ENCODE assay signal across 25 cellular contexts in the genomic region with DNA sequence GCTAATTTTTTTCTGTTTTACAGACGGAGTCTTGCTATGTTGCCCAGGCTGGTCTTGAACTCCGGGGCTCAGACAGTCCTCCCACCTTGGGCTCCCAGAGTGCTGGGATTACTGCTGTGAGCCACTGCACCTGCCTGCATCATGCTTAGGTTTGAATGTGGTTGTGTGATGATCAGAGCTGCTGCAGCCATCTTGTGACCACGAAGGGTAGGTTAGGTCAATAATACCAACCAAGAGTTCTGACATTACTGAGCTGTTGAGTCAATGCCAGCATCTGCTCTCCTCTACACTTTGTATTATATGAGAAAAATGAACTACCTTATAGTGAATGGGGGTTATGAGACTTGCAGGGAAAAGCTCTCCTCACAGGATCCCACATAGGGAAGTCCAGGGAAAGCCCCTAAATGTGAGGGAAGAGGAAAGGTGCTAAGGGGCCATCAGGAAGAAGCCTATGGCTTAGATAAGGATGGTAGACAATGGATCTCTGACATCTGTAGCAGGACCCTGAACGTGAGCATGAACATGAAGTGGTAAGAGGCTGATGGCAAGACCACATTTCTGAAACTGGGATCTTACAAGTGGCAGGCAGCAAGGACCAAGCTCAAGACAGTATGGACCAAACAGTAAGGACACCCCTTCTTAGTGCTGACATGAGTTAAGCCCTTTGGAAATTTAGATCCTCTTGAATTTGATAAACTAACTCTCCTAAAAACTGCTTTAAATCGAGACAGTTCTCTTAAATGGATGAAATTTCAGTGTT.
DNase-seq lines count a peak whose midpoint lies in the region; ATAC-seq and TF ChIP-seq lines count a peak whose summit lies in the region.
"Had no signal": no experiment of that assay in that cellular context is flagged by ENCODE, and none has a peak within 500 bp of the region (broad histone marks: within the 10 kb centered on the region; RNA-seq: fewer than 3 reads in every experiment).

No MANE protein-coding gene starts in this region.

- ATAC-seq in stimulated activated memory B cell treated with anti-CD40 and anti-IgM and Interleukin-4, amounts not matched to agents 10 μg/mL and 1 μg/mL and 100 μg/mL, for 72 hours, result no peak
- ATAC-seq: body of pancreas, left lobe of liver had no signal

- POLR2A ChIA-PET in activated CD4-positive, alpha-beta memory T cell treated with anti-CD3 and anti-CD28 coated beads for 36 hours (lab: Charles Lee), result interaction anchor here (0.6 to 1.3 kb wide), 2 partner anchors 10 to 11 kb away, joined by 3 to 4 read pairs; no protein-coding TSS in a partner anchor
- POLR2A ChIA-PET in activated CD4-positive, alpha-beta memory T cell treated with anti-CD3 and anti-CD28 coated beads, Interleukin-2, amount 10 ng/mL, durations not matched to agents 7 days and 5 days (lab: Charles Lee), result interaction anchor here (1.5 to 2.2 kb wide), 3 partner anchors 10 to 18 kb away, joined by 3 to 7 read pairs (median 6); no protein-coding TSS in a partner anchor

- CTCF ChIA-PET in activated CD4-positive, alpha-beta memory T cell treated with anti-CD3 and anti-CD28 coated beads for 36 hours (lab: Charles Lee), result interaction anchor here (0.8 kb wide), 2 partner anchors 29 to 119 kb away, joined by 3 to 4 read pairs; no protein-coding TSS in a partner anchor
- CTCF ChIA-PET in activated CD4-positive, alpha-beta memory T cell treated with anti-CD3 and anti-CD28 coated beads, Interleukin-2, amount 10 ng/mL, durations not matched to agents 7 days and 5 days (lab: Charles Lee), result no interaction called here

- intact Hi-C loops in activated CD4-positive, alpha-beta memory T cell treated with anti-CD3 and anti-CD28 coated beads for 36 hours (cut with micrococcal nuclease), result no loop called here

- peak overlapping the region; percentile 58 for H3K27ac Mint-ChIP-seq in activated CD4-positive, alpha-beta memory T cell treated with anti-CD3 and anti-CD28 coated beads for 36 hours
- no peak overlapping the region for H3K27ac Mint-ChIP-seq in activated CD4-positive, alpha-beta memory T cell treated with anti-CD3 and anti-CD28 coated beads, Interleukin-2, amount 10 ng/mL, durations not matched to agents 7 days and 5 days
- H3K27ac Mint-ChIP-seq in chondrocyte (ENCODE audit: unreplicated experiment), result peak overlapping the region; percentile 5
- peak overlapping the region; percentile 65 for H3K27ac Mint-ChIP-seq in stimulated activated memory B cell treated with anti-CD40 and anti-IgM and Interleukin-4, amounts not matched to agents 10 μg/mL and 1 μg/mL and 100 μg/mL, for 72 hours
- H3K27ac Mint-ChIP-seq: activated CD4-positive, alpha-beta T cell treated with anti-CD3 and anti-CD28 coated beads, Interleukin-2, amount 10 ng/mL, durations not matched to agents 24 days and 14 days; GM23338; T-cell had no signal

- no peak for TF ChIP-seq CTCF in chondrocyte (IDR thresholded peaks at IDR 0.05)

- H3K4me1 Mint-ChIP-seq in activated CD4-positive, alpha-beta memory T cell treated with anti-CD3 and anti-CD28 coated beads for 36 hours (ENCODE audit: low read depth), result peaks cover 39% of the 10 kb centered on the region
- peaks cover 41% of the 10 kb centered on the region for H3K4me1 Mint-ChIP-seq in activated CD4-positive, alpha-beta memory T cell treated with anti-CD3 and anti-CD28 coated beads, Interleukin-2, amount 10 ng/mL, durations not matched to agents 7 days and 5 days
- H3K4me1 Mint-ChIP-seq in chondrocyte (ENCODE audit: low read depth), result peaks cover 37% of the 10 kb centered on the region
- peaks cover 50% of the 10 kb centered on the region for H3K4me1 Mint-ChIP-seq in stimulated activated memory B cell treated with anti-CD40 and anti-IgM and Interleukin-4, amounts not matched to agents 10 μg/mL and 1 μg/mL and 100 μg/mL, for 72 hours

- H3K36me3 Mint-ChIP-seq in activated CD4-positive, alpha-beta memory T cell treated with anti-CD3 and anti-CD28 coated beads for 36 hours, result peaks cover 43% of the 10 kb centered on the region
- peaks cover 57% of the 10 kb centered on the region for H3K36me3 Mint-ChIP-seq in activated CD4-positive, alpha-beta memory T cell treated with anti-CD3 and anti-CD28 coated beads, Interleukin-2, amount 10 ng/mL, durations not matched to agents 7 days and 5 days (ENCODE audit: low read depth)
- H3K36me3 Mint-ChIP-seq in chondrocyte (ENCODE audit: low read depth), result peaks cover 49% of the 10 kb centered on the region
- peaks cover 55% of the 10 kb centered on the region for H3K36me3 Mint-ChIP-seq in stimulated activated memory B cell treated with anti-CD40 and anti-IgM and Interleukin-4, amounts not matched to agents 10 μg/mL and 1 μg/mL and 100 μg/mL, for 72 hours

- H3K4me3 Mint-ChIP-seq in activated CD4-positive, alpha-beta memory T cell treated with anti-CD3 and anti-CD28 coated beads for 36 hours, result no peak overlapping the region
- no peak overlapping the region for H3K4me3 Mint-ChIP-seq in activated CD4-positive, alpha-beta memory T cell treated with anti-CD3 and anti-CD28 coated beads, Interleukin-2, amount 10 ng/mL, durations not matched to agents 7 days and 5 days
- H3K4me3 Mint-ChIP-seq in chondrocyte (ENCODE audit: unreplicated experiment), result no peak overlapping the region
- H3K4me3 Mint-ChIP-seq in stimulated activated memory B cell treated with anti-CD40 and anti-IgM and Interleukin-4, amounts not matched to agents 10 μg/mL and 1 μg/mL and 100 μg/mL, for 72 hours, result no peak overlapping the region
- H3K4me3 Mint-ChIP-seq: activated CD4-positive, alpha-beta T cell treated with anti-CD3 and anti-CD28 coated beads, Interleukin-2, amount 10 ng/mL, durations not matched to agents 24 days and 14 days; GM23338; neural crest cell; T-cell had no signal

- no peaks in the 10 kb centered on the region for H3K27me3 Mint-ChIP-seq in activated CD4-positive, alpha-beta memory T cell treated with anti-CD3 and anti-CD28 coated beads for 36 hours
- H3K27me3 Mint-ChIP-seq in activated CD4-positive, alpha-beta memory T cell treated with anti-CD3 and anti-CD28 coated beads, Interleukin-2, amount 10 ng/mL, durations not matched to agents 7 days and 5 days, result no peaks in the 10 kb centered on the region
- H3K27me3 Mint-ChIP-seq in chondrocyte (ENCODE audit: low read depth), result no peaks in the 10 kb centered on the region
- H3K27me3 Mint-ChIP-seq in stimulated activated memory B cell treated with anti-CD40 and anti-IgM and Interleukin-4, amounts not matched to agents 10 μg/mL and 1 μg/mL and 100 μg/mL, for 72 hours, result no peaks in the 10 kb centered on the region
- H3K27me3 Mint-ChIP-seq: activated CD4-positive, alpha-beta T cell treated with anti-CD3 and anti-CD28 coated beads, Interleukin-2, amount 10 ng/mL, durations not matched to agents 24 days and 14 days; T-cell had no signal

- peaks cover 2% of the 10 kb centered on the region for H3K9me3 Mint-ChIP-seq in activated CD4-positive, alpha-beta memory T cell treated with anti-CD3 and anti-CD28 coated beads for 36 hours
- H3K9me3 Mint-ChIP-seq in activated CD4-positive, alpha-beta memory T cell treated with anti-CD3 and anti-CD28 coated beads, Interleukin-2, amount 10 ng/mL, durations not matched to agents 7 days and 5 days, result peaks cover 3% of the 10 kb centered on the region
- peaks cover 13% of the 10 kb centered on the region for H3K9me3 Mint-ChIP-seq in chondrocyte (ENCODE audit: low read depth)
- no peaks in the 10 kb centered on the region for H3K9me3 Mint-ChIP-seq in stimulated activated memory B cell treated with anti-CD40 and anti-IgM and Interleukin-4, amounts not matched to agents 10 μg/mL and 1 μg/mL and 100 μg/mL, for 72 hours

- peak; percentile 36 for DNase-seq in activated CD4-positive, alpha-beta memory T cell treated with anti-CD3 and anti-CD28 coated beads for 36 hours
- no peak for DNase-seq in activated CD4-positive, alpha-beta memory T cell treated with anti-CD3 and anti-CD28 coated beads, Interleukin-2, amount 10 ng/mL, durations not matched to agents 7 days and 5 days
- DNase-seq in LHCN-M2 (ENCODE audit: low read depth), result peak; percentile 19
- no peak for DNase-seq in chondrocyte (ENCODE audit: low spot score)
- no peak for DNase-seq in stimulated activated CD8-positive, alpha-beta memory T cell treated with anti-CD3 and anti-CD28 coated beads, Interleukin-4, amount 100 ng/mL, for 48 hours
- DNase-seq in NCI-H2029 treated with DMSO at 0.1 percent for 48 hours (lab: John Stamatoyannopoulos, UW), result no peak
- DNase-seq in NCI-H345 (lab: John Stamatoyannopoulos, UW), result no peak
- DNase-seq: activated CD4-positive, alpha-beta T cell treated with anti-CD3 and anti-CD28 coated beads, Interleukin-2, amount 10 ng/mL, durations not matched to agents 24 days and 14 days; body of pancreas; Caco-2; effector CD4-positive, alpha-beta T cell; erythroblast; foreskin fibroblast; Kasumi-1; NCI-H1048; NCI-H2081; NCI-H446; PC-9; stimulated activated CD4-positive, alpha-beta T cell treated with anti-CD3 and anti-CD28 coated beads, Interleukin-2, amount 100 ng/mL, for 24 hours; stimulated activated naive CD4-positive, alpha-beta T cell treated with Interleukin-2 at 50 U/mL for 16 hours; T-cell had no signal

Comparison
In these comparisons a context has a peak if more than half of its experiments do, and no peak if none do; other contexts are left out.
1. DNase-seq: peak in activated CD4-positive, alpha-beta memory T cell treated with anti-CD3 and anti-CD28 coated beads for 36 hours (single experiment) and LHCN-M2 (single experiment); none in activated CD4-positive, alpha-beta memory T cell treated with anti-CD3 and anti-CD28 coated beads, Interleukin-2, amount 10 ng/mL, durations not matched to agents 7 days and 5 days (single experiment), chondrocyte (single experiment), stimulated activated CD8-positive, alpha-beta memory T cell treated with anti-CD3 and anti-CD28 coated beads, Interleukin-4, amount 100 ng/mL, for 48 hours (single experiment), NCI-H2029 treated with DMSO at 0.1 percent for 48 hours (single experiment) and NCI-H345 (single experiment).